In the genomic region with DNA sequence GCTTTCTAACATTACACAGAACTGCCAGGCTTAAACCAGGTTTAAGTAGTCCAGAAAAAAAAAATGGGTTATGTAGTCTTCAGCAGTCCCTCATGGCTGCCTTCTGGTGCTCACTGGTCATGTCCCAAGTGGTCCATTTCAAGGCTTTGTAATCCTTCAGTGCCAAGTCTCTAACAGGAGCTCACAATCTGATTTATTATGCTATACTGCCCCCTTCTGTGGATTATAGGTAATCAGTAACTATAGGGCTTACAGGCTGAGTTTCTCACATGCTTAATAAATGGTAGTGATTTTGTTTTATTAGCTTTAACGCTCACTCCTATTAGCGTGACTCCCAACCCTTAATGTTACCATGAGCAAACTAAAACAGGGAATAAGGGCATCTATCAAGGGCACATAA, we compare ENCODE assay signal across 8 cellular contexts.
DNase-seq lines count a peak whose midpoint lies in the region; FAIRE-seq and TF ChIP-seq lines count a peak whose summit lies in the region.

No MANE protein-coding gene starts in this region.

- intact Hi-C loops in spleen (cut with DNase I; ENCODE audit: low total_unique reads), result loop anchor here (5.0 kb wide), 1 partner anchor 1149 kb away; no protein-coding TSS in a partner anchor

- WGBS in liver, result 36% methylated on average over 2 of the region's 2 CpGs
- 30 to 46% (median 40%) methylated on average over 2 of the region's 2 CpGs for WGBS in spleen, 5 donors

- H3K4me1 ChIP-seq in adipocyte (ENCODE audit: control insufficient read depth, insufficient read depth, low read length) (no peaks in the 10 kb centered on the region), liver (ENCODE audit: control insufficient read depth in 4 of 4, insufficient read depth in 4 of 4, low read length in 3 of 4) (no peaks in the 10 kb centered on the region), spleen (peaks cover 0 to 4% (median 0%) of the 10 kb centered on the region in 6 donors)

- peak; percentile 22 for TF ChIP-seq CTCF in GM12865 (IDR thresholded peaks at IDR 0.05; ENCODE audit: insufficient read depth, low read depth, low read length, missing control alignments)
- TF ChIP-seq CTCF in liver (IDR thresholded peaks at IDR 0.05; ENCODE audit: low read depth, low read length, missing input control), result peak; percentile 29
- TF ChIP-seq CTCF in spleen (IDR thresholded peaks at IDR 0.05 in 8 of 11, conservative IDR thresholded peaks at IDR 0.05 in 3 of 11), result peak in 5 of 11 experiments; percentile 17 to 35 (median 26)

- H3K27ac ChIP-seq in liver (ENCODE audit: low read depth in 1 of 2, low read length in 2 of 2) (no peak overlapping the region), spleen (no peak overlapping the region)

- H3K27me3 ChIP-seq in adipocyte (replicated peaks; ENCODE audit: control insufficient read depth, insufficient read depth, low read length), result peaks cover 2% of the 10 kb centered on the region
- no peaks in the 10 kb centered on the region for H3K27me3 ChIP-seq in liver (ENCODE audit: control insufficient read depth in 4 of 4, insufficient read depth in 4 of 4, low read length in 3 of 4)
- H3K27me3 ChIP-seq in spleen (replicated peaks in 1 of 7), result no peaks in the 10 kb centered on the region

- H3K9ac ChIP-seq in adipocyte (ENCODE audit: low read length), result no peak overlapping the region
- H3K9ac ChIP-seq in liver (ENCODE audit: low read depth in 1 of 2, low read length in 2 of 2), result no peak overlapping the region

- H3K9me3 ChIP-seq in adipocyte (ENCODE audit: control insufficient read depth, low read length) (no peaks in the 10 kb centered on the region), liver (ENCODE audit: control insufficient read depth in 4 of 4, low read length in 3 of 4) (no peaks in the 10 kb centered on the region), spleen (no peaks in the 10 kb centered on the region)

- H3K4me3 ChIP-seq in GM12865 (ENCODE audit: low read depth, low read length) (no peak overlapping the region), adipocyte (ENCODE audit: low read length) (no peak overlapping the region), liver (ENCODE audit: low read depth in 1 of 3, low read length in 3 of 3) (no peak overlapping the region), spleen (no peak overlapping the region)
- no peak overlapping the region for H3K4me3 ChIP-seq in Jurkat, Clone E6-1 (ENCODE audit: low read length)

- peak; percentile 49 to 74 for TF ChIP-seq RAD21 in liver (IDR thresholded peaks at IDR 0.05)

- H3K36me3 ChIP-seq in adipocyte (ENCODE audit: control insufficient read depth, insufficient read depth, low read length, severe bottlenecking) (no peaks in the 10 kb centered on the region), liver (ENCODE audit: control insufficient read depth in 4 of 4, insufficient read depth in 3 of 4, low read depth in 1 of 4, low read length in 3 of 4) (no peaks in the 10 kb centered on the region), spleen (no peaks in the 10 kb centered on the region)

- DNase-seq in A172 (ENCODE audit: low spot score) (peak; percentile 17), GM12865 (ENCODE audit: low read depth) (peak; percentile 40), adipocyte (ENCODE audit: low read depth) (peak; percentile 69), spleen (no peak), GM12892 (ENCODE audit: insufficient read length) (no peak), DMS79 (lab: John Stamatoyannopoulos, UW) (no peak)
- DNase-seq in Jurkat, Clone E6-1 (ENCODE audit: low read depth, low spot score), result peak; percentile 23

- TF ChIP-seq POLR2A in spleen (IDR thresholded peaks at IDR 0.05) (no peak), GM12892 (IDR thresholded peaks at IDR 0.05; ENCODE audit: low read depth, low read length) (no peak)

- FAIRE-seq in GM12892 (lab: Jason Lieb, UNC), result no peak

TF ChIP-seq in liver, 16 proteins besides CTCF, POLR2A, EP300 and RAD21:
- no peak for TF ChIP-seq TAF1 (conservative IDR thresholded peaks at IDR 0.05)
- TF ChIP-seq NR2F2 (IDR thresholded peaks at IDR 0.05), result no peak
- TF ChIP-seq ZBTB33 (IDR thresholded peaks at IDR 0.05), result no peak
- no peak for TF ChIP-seq SP1 (IDR thresholded peaks at IDR 0.05)
- TF ChIP-seq, protein P1, sequence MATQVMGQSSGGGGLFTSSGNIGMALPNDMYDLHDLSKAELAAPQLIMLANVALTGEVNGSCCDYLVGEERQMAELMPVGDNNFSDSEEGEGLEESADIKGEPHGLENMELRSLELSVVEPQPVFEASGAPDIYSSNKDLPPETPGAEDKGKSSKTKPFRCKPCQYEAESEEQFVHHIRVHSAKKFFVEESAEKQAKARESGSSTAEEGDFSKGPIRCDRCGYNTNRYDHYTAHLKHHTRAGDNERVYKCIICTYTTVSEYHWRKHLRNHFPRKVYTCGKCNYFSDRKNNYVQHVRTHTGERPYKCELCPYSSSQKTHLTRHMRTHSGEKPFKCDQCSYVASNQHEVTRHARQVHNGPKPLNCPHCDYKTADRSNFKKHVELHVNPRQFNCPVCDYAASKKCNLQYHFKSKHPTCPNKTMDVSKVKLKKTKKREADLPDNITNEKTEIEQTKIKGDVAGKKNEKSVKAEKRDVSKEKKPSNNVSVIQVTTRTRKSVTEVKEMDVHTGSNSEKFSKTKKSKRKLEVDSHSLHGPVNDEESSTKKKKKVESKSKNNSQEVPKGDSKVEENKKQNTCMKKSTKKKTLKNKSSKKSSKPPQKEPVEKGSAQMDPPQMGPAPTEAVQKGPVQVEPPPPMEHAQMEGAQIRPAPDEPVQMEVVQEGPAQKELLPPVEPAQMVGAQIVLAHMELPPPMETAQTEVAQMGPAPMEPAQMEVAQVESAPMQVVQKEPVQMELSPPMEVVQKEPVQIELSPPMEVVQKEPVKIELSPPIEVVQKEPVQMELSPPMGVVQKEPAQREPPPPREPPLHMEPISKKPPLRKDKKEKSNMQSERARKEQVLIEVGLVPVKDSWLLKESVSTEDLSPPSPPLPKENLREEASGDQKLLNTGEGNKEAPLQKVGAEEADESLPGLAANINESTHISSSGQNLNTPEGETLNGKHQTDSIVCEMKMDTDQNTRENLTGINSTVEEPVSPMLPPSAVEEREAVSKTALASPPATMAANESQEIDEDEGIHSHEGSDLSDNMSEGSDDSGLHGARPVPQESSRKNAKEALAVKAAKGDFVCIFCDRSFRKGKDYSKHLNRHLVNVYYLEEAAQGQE (IDR thresholded peaks at IDR 0.05), result no peak
- TF ChIP-seq JUND (IDR thresholded peaks at IDR 0.05), result no peak
- no peak for TF ChIP-seq FOXA1 (IDR thresholded peaks at IDR 0.05)
- TF ChIP-seq GABPA (IDR thresholded peaks at IDR 0.05 in 1 of 2, conservative IDR thresholded peaks at IDR 0.05 in 1 of 2), result no peak
- no peak for TF ChIP-seq MAX (IDR thresholded peaks at IDR 0.05)
- TF ChIP-seq YY1 (IDR thresholded peaks at IDR 0.05), result no peak
- no peak for TF ChIP-seq HNF4A (conservative IDR thresholded peaks at IDR 0.05)
TF ChIP-seq in liver: peak in this region for 0.

Comparison
In these comparisons a context has a peak if more than half of its experiments do, and no peak if none do; other contexts are left out.
1. DNase-seq: peak in A172 (single experiment), GM12865 (single experiment), Jurkat, Clone E6-1 (single experiment) and adipocyte (single experiment); none in spleen (single experiment), GM12892 (single experiment) and DMS79 (single experiment).